In the genomic region with DNA sequence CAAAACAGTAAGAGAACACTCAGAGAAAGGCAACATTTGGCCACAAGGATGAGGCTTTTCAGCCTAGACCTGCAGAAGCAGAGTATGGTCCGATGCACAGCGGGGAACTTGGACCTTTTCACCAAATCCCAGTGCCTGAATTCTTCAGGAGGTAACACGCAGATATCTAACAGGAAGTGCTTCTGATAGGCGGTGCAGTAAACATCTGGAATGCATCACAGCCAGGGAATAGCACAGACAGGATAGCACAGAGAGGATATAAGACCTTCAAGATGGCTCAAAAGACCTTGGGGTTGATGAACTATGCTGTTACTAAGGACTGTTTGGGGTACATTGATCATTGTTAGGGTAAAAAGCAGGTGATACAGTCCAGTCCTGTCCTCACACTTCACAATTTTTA, we compare ENCODE assay signal across 1 cellular context.
TF ChIP-seq lines count a peak whose summit lies in the region.

No MANE protein-coding gene starts in this region.

TF ChIP-seq in GM12878, 131 proteins besides CTCF, POLR2A, EP300 and RAD21:
- TF ChIP-seq CBFB (IDR thresholded peaks at IDR 0.05; ENCODE audit: low read depth) = no peak
- TF ChIP-seq, protein P1, sequence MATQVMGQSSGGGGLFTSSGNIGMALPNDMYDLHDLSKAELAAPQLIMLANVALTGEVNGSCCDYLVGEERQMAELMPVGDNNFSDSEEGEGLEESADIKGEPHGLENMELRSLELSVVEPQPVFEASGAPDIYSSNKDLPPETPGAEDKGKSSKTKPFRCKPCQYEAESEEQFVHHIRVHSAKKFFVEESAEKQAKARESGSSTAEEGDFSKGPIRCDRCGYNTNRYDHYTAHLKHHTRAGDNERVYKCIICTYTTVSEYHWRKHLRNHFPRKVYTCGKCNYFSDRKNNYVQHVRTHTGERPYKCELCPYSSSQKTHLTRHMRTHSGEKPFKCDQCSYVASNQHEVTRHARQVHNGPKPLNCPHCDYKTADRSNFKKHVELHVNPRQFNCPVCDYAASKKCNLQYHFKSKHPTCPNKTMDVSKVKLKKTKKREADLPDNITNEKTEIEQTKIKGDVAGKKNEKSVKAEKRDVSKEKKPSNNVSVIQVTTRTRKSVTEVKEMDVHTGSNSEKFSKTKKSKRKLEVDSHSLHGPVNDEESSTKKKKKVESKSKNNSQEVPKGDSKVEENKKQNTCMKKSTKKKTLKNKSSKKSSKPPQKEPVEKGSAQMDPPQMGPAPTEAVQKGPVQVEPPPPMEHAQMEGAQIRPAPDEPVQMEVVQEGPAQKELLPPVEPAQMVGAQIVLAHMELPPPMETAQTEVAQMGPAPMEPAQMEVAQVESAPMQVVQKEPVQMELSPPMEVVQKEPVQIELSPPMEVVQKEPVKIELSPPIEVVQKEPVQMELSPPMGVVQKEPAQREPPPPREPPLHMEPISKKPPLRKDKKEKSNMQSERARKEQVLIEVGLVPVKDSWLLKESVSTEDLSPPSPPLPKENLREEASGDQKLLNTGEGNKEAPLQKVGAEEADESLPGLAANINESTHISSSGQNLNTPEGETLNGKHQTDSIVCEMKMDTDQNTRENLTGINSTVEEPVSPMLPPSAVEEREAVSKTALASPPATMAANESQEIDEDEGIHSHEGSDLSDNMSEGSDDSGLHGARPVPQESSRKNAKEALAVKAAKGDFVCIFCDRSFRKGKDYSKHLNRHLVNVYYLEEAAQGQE (IDR thresholded peaks at IDR 0.05; ENCODE audit: low read depth, low read length) = no peak
- TF ChIP-seq KAT2A (conservative IDR thresholded peaks at IDR 0.05; ENCODE audit: control insufficient read depth, low read depth, low read length) = no peak
- no peak for TF ChIP-seq HDGF (IDR thresholded peaks at IDR 0.05)
- no peak for TF ChIP-seq LARP7 (IDR thresholded peaks at IDR 0.05)
- TF ChIP-seq MYC (IDR thresholded peaks at IDR 0.05; ENCODE audit: insufficient read depth, insufficient read length, insufficient replicate concordance, low read length, severe bottlenecking) = no peak
- no peak for TF ChIP-seq PML (IDR thresholded peaks at IDR 0.05; ENCODE audit: low read length)
- no peak for TF ChIP-seq EZH2 (IDR thresholded peaks at IDR 0.05; ENCODE audit: borderline replicate concordance, control insufficient read depth, low read depth, low read length)
- TF ChIP-seq NRF1 (conservative IDR thresholded peaks at IDR 0.05; ENCODE audit: low read depth, low read length) = no peak
- no peak for TF ChIP-seq BHLHE40 (IDR thresholded peaks at IDR 0.05; ENCODE audit: borderline replicate concordance in 1 of 2, low read depth in 2 of 2, low read length in 1 of 2)
- no peak for TF ChIP-seq JUND (IDR thresholded peaks at IDR 0.05; ENCODE audit: low read depth, low read length)
- TF ChIP-seq, protein P2, sequence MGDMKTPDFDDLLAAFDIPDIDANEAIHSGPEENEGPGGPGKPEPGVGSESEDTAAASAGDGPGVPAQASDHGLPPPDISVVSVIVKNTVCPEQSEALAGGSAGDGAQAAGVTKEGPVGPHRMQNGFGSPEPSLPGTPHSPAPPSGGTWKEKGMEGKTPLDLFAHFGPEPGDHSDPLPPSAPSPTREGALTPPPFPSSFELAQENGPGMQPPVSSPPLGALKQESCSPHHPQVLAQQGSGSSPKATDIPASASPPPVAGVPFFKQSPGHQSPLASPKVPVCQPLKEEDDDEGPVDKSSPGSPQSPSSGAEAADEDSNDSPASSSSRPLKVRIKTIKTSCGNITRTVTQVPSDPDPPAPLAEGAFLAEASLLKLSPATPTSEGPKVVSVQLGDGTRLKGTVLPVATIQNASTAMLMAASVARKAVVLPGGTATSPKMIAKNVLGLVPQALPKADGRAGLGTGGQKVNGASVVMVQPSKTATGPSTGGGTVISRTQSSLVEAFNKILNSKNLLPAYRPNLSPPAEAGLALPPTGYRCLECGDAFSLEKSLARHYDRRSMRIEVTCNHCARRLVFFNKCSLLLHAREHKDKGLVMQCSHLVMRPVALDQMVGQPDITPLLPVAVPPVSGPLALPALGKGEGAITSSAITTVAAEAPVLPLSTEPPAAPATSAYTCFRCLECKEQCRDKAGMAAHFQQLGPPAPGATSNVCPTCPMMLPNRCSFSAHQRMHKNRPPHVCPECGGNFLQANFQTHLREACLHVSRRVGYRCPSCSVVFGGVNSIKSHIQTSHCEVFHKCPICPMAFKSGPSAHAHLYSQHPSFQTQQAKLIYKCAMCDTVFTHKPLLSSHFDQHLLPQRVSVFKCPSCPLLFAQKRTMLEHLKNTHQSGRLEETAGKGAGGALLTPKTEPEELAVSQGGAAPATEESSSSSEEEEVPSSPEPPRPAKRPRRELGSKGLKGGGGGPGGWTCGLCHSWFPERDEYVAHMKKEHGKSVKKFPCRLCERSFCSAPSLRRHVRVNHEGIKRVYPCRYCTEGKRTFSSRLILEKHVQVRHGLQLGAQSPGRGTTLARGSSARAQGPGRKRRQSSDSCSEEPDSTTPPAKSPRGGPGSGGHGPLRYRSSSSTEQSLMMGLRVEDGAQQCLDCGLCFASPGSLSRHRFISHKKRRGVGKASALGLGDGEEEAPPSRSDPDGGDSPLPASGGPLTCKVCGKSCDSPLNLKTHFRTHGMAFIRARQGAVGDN (IDR thresholded peaks at IDR 0.05) = no peak
- no peak for TF ChIP-seq SREBF1 (IDR thresholded peaks at IDR 0.05; ENCODE audit: low read length)
- TF ChIP-seq NR2F1 (conservative IDR thresholded peaks at IDR 0.05) = no peak
- no peak for TF ChIP-seq NBN (IDR thresholded peaks at IDR 0.05)
- TF ChIP-seq MTA2 (IDR thresholded peaks at IDR 0.05; ENCODE audit: low read depth) = no peak
- TF ChIP-seq ASH2L (IDR thresholded peaks at IDR 0.05; ENCODE audit: borderline replicate concordance, low read depth) = no peak
- no peak for TF ChIP-seq HDAC6 (IDR thresholded peaks at IDR 0.05; ENCODE audit: unreplicated experiment)
